ENCODE assay signal across 18 cellular contexts in the genomic region with DNA sequence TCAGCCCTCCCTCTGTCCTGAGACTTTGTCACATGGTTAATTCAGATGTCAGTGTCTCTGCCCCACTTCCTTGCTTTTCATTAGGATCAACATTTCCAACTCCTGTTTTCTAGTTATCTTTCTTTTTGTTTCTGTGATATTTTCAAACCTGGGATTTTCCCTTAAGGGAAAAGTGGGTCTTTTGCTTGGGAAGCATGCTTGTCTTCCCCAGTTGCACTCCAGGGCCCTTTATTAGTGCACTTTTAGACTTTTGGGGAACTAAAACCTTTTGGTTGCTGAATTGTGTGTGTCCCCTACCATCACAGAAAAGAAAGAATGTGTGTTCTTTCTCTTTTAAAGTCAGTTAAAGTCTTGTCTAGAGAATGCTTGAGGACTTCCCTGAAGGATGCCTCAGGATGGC. TPM values are rescaled to one million over a fixed set of nuclear protein-coding genes. Genes with fewer than 3 reads are reported as not detected.
DNase-seq lines count a peak whose midpoint lies in the region; ATAC-seq, FAIRE-seq and TF ChIP-seq lines count a peak whose summit lies in the region.
"Had no signal": no experiment of that assay in that cellular context is flagged by ENCODE, and none has a peak within 500 bp of the region (broad histone marks: within the 10 kb centered on the region; RNA-seq: fewer than 3 reads in every experiment).

No MANE protein-coding gene starts in this region.

- H3K27me3 ChIP-seq in GM12878 (replicated peaks in 1 of 2; ENCODE audit: control insufficient read depth in 2 of 2, insufficient read depth in 2 of 2, low read length in 1 of 2) (no peaks in the 10 kb centered on the region; a peak in 1 of 4 replicates), heart right ventricle (peaks cover 0 to 9% (median 0%) of the 10 kb centered on the region in 7 donors)

- CTCF ChIA-PET in GM12878 (lab: Yijun Ruan, JAX): interaction anchor here (0.6 to 1.8 kb wide), 2 partner anchors 114 to 334 kb away, joined by 3 to 6 read pairs; no protein-coding TSS in a partner anchor

- FAIRE-seq in GM12878 (lab: Jason Lieb, UNC): no peak
- FAIRE-seq: GM12892 had no signal

- SMC1A ChIA-PET in GM12878 (lab: Charles Lee; ENCODE audit: uncharacterized antibody, unreplicated experiment): interaction anchor here (0.6 to 1.5 kb wide), 5 partner anchors 10 to 254 kb away, joined by 3 to 4 read pairs (median 3); no protein-coding TSS in a partner anchor

- TF ChIP-seq CTCF in GM12878 (IDR thresholded peaks at IDR 0.05 in 2 of 3, conservative IDR thresholded peaks at IDR 0.05 in 1 of 3; ENCODE audit: control insufficient read depth in 2 of 3, extremely low read depth in 1 of 3, insufficient read depth in 1 of 3, low read depth in 3 of 3, low read length in 3 of 3) (no peak), heart right ventricle (IDR thresholded peaks at IDR 0.05) (no peak)

- peaks cover 20% of the 10 kb centered on the region for H3K4me1 ChIP-seq in GM12878 (ENCODE audit: control insufficient read depth, insufficient read depth, low read length)
- no peaks in the 10 kb centered on the region for H3K4me1 ChIP-seq in heart right ventricle
- H3K4me1 ChIP-seq: HAP-1 had no signal

- ATAC-seq in GM21723 (IDR thresholded peaks at IDR 0.05; ENCODE audit: unreplicated experiment) (peak; percentile 43), HG02870 (IDR thresholded peaks at IDR 0.05; ENCODE audit: unreplicated experiment) (peak; percentile 40), GM12878 (peak; percentile 32), heart right ventricle (no peak)

- H3K4me3 ChIP-seq in GM12878: no peak overlapping the region
- no peak overlapping the region for H3K4me3 ChIP-seq in heart right ventricle
- H3K4me3 ChIP-seq: HAP-1 had no signal

- H3K9me3 ChIP-seq in GM12878 (replicated peaks; ENCODE audit: control insufficient read depth, insufficient read depth, low read length) (no peaks in the 10 kb centered on the region; the same call in 2 of the 3 replicates), heart right ventricle (peaks cover 0 to 9% (median 0%) of the 10 kb centered on the region in 11 donors)
- H3K9me3 ChIP-seq: HAP-1 had no signal

- intact Hi-C loops in GM12878 (cut with micrococcal nuclease; ENCODE audit: unreplicated experiment) (no loop called here), heart right ventricle (cut with DNase I) (no loop called here)

- H3K36me3 ChIP-seq in GM12878 (ENCODE audit: control insufficient read depth in 2 of 2, insufficient read depth in 2 of 2, low read length in 1 of 2) (no peaks in the 10 kb centered on the region), heart right ventricle (no peaks in the 10 kb centered on the region)
- H3K36me3 ChIP-seq: HAP-1 had no signal

- no TSS peak for BruUV-seq in GM12878 (replicated peaks; lab: Mats Ljungman, UMichigan)

- TF ChIP-seq EP300 in GM12878 (IDR thresholded peaks at IDR 0.05; ENCODE audit: borderline replicate concordance in 1 of 2, control insufficient read depth in 1 of 2, low read depth in 2 of 2, low read length in 2 of 2): no peak

- TF ChIP-seq POLR2A in GM12878 (IDR thresholded peaks at IDR 0.05; ENCODE audit: low read depth, low read length): no peak

- H3K9ac ChIP-seq in GM12878 (ENCODE audit: control insufficient read depth, insufficient read depth, low read length): no peak overlapping the region

- no peaks in the 10 kb centered on the region for H3K79me2 ChIP-seq in GM12878 (ENCODE audit: control insufficient read depth, insufficient read depth, low read length)

- POLR2A ChIA-PET in GM12878 (lab: Charles Lee): no interaction called here

- DNase-seq in GM12878 (ENCODE audit: low read depth, low spot score): no peak
- no peak for DNase-seq in heart right ventricle
- DNase-seq in germinal center (ENCODE audit: low spot score): no peak
- DNase-seq in activated CD8-positive, alpha-beta memory T cell treated with anti-CD3 and anti-CD28 coated beads for 24 hours: no peak
- DNase-seq: C1 segment of cervical spinal cord; Calu3; CD4-positive, alpha-beta memory T cell; COR-L47; DMS53; DMS79 treated with DMSO at 0.1 percent for 48 hours; GF-D8; GOT3; HFFc6 had no signal

- no peak for TF ChIP-seq RAD21 in GM12878 (IDR thresholded peaks at IDR 0.05; ENCODE audit: insufficient read depth, low read depth, low read length)

- H3K4me2 ChIP-seq in GM12878 (ENCODE audit: control insufficient read depth, insufficient read depth): no peak overlapping the region

- no peak overlapping the region; the same call in 1 of the 2 replicates for H2AFZ ChIP-seq in GM12878 (ENCODE audit: control insufficient read depth, low read depth, low read length)

- RAD21 ChIA-PET in GM12878 (lab: Charles Lee; ENCODE audit: unreplicated experiment): interaction anchor here (1.0 to 1.3 kb wide), 3 partner anchors 9 to 120 kb away, joined by 3 to 4 read pairs (median 3); no protein-coding TSS in a partner anchor

- no peaks in the 10 kb centered on the region for H4K20me1 ChIP-seq in GM12878 (ENCODE audit: control insufficient read depth, insufficient read depth)

- H3K27ac ChIP-seq in GM12878 (ENCODE audit: control insufficient read depth, insufficient read depth) (peak overlapping the region; percentile 4; the same call in 1 of the 2 replicates), heart right ventricle (no peak overlapping the region)

- in situ Hi-C loops in GM12878 (cut with MboI): no loop called here

TF ChIP-seq in GM12878, 131 proteins besides CTCF, POLR2A, EP300 and RAD21 (continues in another document):
- no peak for TF ChIP-seq KAT2A (conservative IDR thresholded peaks at IDR 0.05; ENCODE audit: control insufficient read depth, low read depth, low read length)
- TF ChIP-seq, protein P1, sequence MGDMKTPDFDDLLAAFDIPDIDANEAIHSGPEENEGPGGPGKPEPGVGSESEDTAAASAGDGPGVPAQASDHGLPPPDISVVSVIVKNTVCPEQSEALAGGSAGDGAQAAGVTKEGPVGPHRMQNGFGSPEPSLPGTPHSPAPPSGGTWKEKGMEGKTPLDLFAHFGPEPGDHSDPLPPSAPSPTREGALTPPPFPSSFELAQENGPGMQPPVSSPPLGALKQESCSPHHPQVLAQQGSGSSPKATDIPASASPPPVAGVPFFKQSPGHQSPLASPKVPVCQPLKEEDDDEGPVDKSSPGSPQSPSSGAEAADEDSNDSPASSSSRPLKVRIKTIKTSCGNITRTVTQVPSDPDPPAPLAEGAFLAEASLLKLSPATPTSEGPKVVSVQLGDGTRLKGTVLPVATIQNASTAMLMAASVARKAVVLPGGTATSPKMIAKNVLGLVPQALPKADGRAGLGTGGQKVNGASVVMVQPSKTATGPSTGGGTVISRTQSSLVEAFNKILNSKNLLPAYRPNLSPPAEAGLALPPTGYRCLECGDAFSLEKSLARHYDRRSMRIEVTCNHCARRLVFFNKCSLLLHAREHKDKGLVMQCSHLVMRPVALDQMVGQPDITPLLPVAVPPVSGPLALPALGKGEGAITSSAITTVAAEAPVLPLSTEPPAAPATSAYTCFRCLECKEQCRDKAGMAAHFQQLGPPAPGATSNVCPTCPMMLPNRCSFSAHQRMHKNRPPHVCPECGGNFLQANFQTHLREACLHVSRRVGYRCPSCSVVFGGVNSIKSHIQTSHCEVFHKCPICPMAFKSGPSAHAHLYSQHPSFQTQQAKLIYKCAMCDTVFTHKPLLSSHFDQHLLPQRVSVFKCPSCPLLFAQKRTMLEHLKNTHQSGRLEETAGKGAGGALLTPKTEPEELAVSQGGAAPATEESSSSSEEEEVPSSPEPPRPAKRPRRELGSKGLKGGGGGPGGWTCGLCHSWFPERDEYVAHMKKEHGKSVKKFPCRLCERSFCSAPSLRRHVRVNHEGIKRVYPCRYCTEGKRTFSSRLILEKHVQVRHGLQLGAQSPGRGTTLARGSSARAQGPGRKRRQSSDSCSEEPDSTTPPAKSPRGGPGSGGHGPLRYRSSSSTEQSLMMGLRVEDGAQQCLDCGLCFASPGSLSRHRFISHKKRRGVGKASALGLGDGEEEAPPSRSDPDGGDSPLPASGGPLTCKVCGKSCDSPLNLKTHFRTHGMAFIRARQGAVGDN (IDR thresholded peaks at IDR 0.05): 0 out of 2 replicates have a peak, but pooled peaks have one; percentile 23

RNA-seq across cellular contexts. Expression of a gene that starts 18.4 kb away (rescaled TPM):
- not detected in 2 replicates for total RNA-seq in GM12878 (2013; cell fraction: nucleolus; rRNA removed)
- total RNA-seq in GM12878 (2014; rRNA removed): not detected in 2 replicates
- total RNA-seq in GM12878 (2014; rRNA removed; fragmentation: Illumina TruSeq; extraction: Trizol): not detected in 2 replicates
- not detected in 2 replicates for total RNA-seq in GM12878 (2021)
- polyA plus RNA-seq in GM12878 (2011; ENCODE audit: low read depth): not detected
- polyA plus RNA-seq in GM12878 (2011; rRNA removed): not detected in 2 replicates
- polyA plus RNA-seq in GM12878 (2011; cell fraction: cytosol; rRNA removed): not detected in 2 replicates
- not detected in 2 replicates for polyA plus RNA-seq in GM12878 (2011; cell fraction: nucleus; rRNA removed)
- polyA plus RNA-seq in GM12878 (2012): not detected in 2 replicates
- not detected in 2 replicates for polyA plus RNA-seq in GM12878 (2014; fragmentation: Illumina TruSeq; extraction: Trizol)
- not detected for polyA plus RNA-seq in GM12878 (2014; fragmentation: Nextera tagmentation; extraction: Ambion mirVana)
- polyA plus RNA-seq in GM12878 (2014; rRNA removed): not detected in 2 replicates
- not detected for polyA plus RNA-seq in GM12878 (2016; fragmentation: Nextera tagmentation; extraction: Ambion mirVana)
- not detected in 2 replicates for polyA minus RNA-seq in GM12878 (2011; rRNA and poly(A)+ RNA removed)
- polyA minus RNA-seq in GM12878 (2011; cell fraction: cytosol; rRNA and poly(A)+ RNA removed): not detected in 2 replicates
- polyA minus RNA-seq in GM12878 (2011; cell fraction: nucleus; rRNA and poly(A)+ RNA removed): not detected in 2 replicates
- under 1 TPM in 8 of 10 donors, not detected in 2; 0.07 to 0.94 (median 0.25) TPM for total RNA-seq in heart right ventricle
- polyA plus RNA-seq in heart right ventricle: under 1 TPM in 1 of 2 donors, not detected in 1; 0.04 TPM
- total RNA-seq: Calu3; CD4-positive, alpha-beta memory T cell; G401 had no signal
- polyA plus RNA-seq: CD4-positive, alpha-beta memory T cell had no signal

Comparison
In these comparisons a context has a peak if more than half of its experiments do, and no peak if none do; other contexts are left out.
1. ATAC-seq: peak in GM21723 (single experiment), HG02870 (single experiment) and GM12878 (single experiment); none in heart right ventricle (0 of 8).